Comparison of ENCODE assay signal across 11 cellular contexts in genomic region chr13:89937420-89937819, GRCh38.
"Had no signal": no experiment of that assay in that cellular context is flagged by ENCODE, and none has a peak within 500 bp of the region (broad histone marks: within the 10 kb centered on the region; RNA-seq: fewer than 3 reads in every experiment).

No MANE protein-coding gene starts in this region.

- H3K9ac ChIP-seq: GM23248 had no signal

- H3K4me3 ChIP-seq: GM23248, GM23338, HAP-1 had no signal

- DNase-seq: GM23248, GOT3, H7, H9, HCEC 1CT, HFFc6 had no signal

- H3K4me1 Mint-ChIP-seq: GM23338, H9 had no signal

- H3K36me3 ChIP-seq: HAP-1 had no signal

- H3K27ac ChIP-seq: GM23248 had no signal

- H2AFZ ChIP-seq: GM23248, GM23338 had no signal

- H3K4me3 Mint-ChIP-seq: GM23338, H9, HFFc6 had no signal

- FAIRE-seq: H1, H54 had no signal

- H3K4me2 ChIP-seq: GM23338 had no signal

- H3K9me3 Mint-ChIP-seq: GM23338 had no signal

- H3K9me3 ChIP-seq: HAP-1 had no signal

- H3K27ac Mint-ChIP-seq: GM23338, H9, HFFc6 had no signal

- ATAC-seq: GM23338, HCT116 had no signal
